ENCODE assay signal across 11 cellular contexts in genomic region chr4:72567036-72567435, GRCh38. TPM values are rescaled to one million over a fixed set of nuclear protein-coding genes. Genes with fewer than 3 reads are reported as not detected.
DNase-seq lines count a peak whose midpoint lies in the region; ATAC-seq and TF ChIP-seq lines count a peak whose summit lies in the region.
"Had no signal": no experiment of that assay in that cellular context is flagged by ENCODE, and none has a peak within 500 bp of the region (broad histone marks: within the 10 kb centered on the region; RNA-seq: fewer than 3 reads in every experiment).

No MANE protein-coding gene starts in this region.

- BruUV-seq in PC-3 (replicated peaks; lab: Mats Ljungman, UMichigan), result no TSS peak

- H3K27ac ChIP-seq in BLaER1 treated with 17β-estradiol and CSF1 and Interleukin-3, amounts not matched to agents 10 nM and 100 nM, result no peak overlapping the region
- H3K27ac ChIP-seq in PC-3 (ENCODE audit: low read length) (peak overlapping the region; percentile 77; the same call in 1 of the 2 replicates), neuronal stem cell (replicated peaks; ENCODE audit: low read length) (no peak overlapping the region)

- CTCF ChIA-PET in PC-3 (lab: Charles Lee), result interaction anchor here (0.6 to 1.6 kb wide), 3 partner anchors 9 to 88 kb away, joined by 3 to 8 read pairs (median 5); no protein-coding TSS in a partner anchor

- H2BK5ac ChIP-seq in neuronal stem cell (ENCODE audit: low read length), result no peak overlapping the region

- no peaks in the 10 kb centered on the region for H3K36me3 ChIP-seq in BLaER1 treated with 17β-estradiol and CSF1 and Interleukin-3, amounts not matched to agents 10 nM and 100 nM
- H3K36me3 ChIP-seq in PC-3 (ENCODE audit: low read depth, low read length) (no peaks in the 10 kb centered on the region), neuronal stem cell (replicated peaks in 1 of 2; ENCODE audit: control insufficient read depth in 2 of 2, insufficient read depth in 2 of 2, low read length in 2 of 2) (no peaks in the 10 kb centered on the region)

- no peak overlapping the region for H3K18ac ChIP-seq in neuronal stem cell (ENCODE audit: low read length)

- no peaks in the 10 kb centered on the region for H3K36me3 Mint-ChIP-seq in endothelial cell (ENCODE audit: low read depth, unreplicated experiment)

- H3K9me3 Mint-ChIP-seq in endothelial cell (ENCODE audit: unreplicated experiment), result no peaks in the 10 kb centered on the region
- H3K9me3 Mint-ChIP-seq: activated T-cell treated with anti-CD3 and anti-CD28 coated beads, Interleukin-2, amount 50 U/mL, for 4 hours had no signal

- peaks cover 10 to 27% (median 19%) of the 10 kb centered on the region in 10 experiments for H3K4me1 ChIP-seq in BLaER1 treated with 17β-estradiol and CSF1 and Interleukin-3, amounts not matched to agents 10 nM and 100 nM
- H3K4me1 ChIP-seq in PC-3 (ENCODE audit: insufficient read depth, low read length) (peaks cover 36% of the 10 kb centered on the region), neuronal stem cell (ENCODE audit: control insufficient read depth in 2 of 2, insufficient read depth in 1 of 2, low read depth in 1 of 2, low read length in 2 of 2) (peaks cover 1 to 10% of the 10 kb centered on the region in 2 donors)

- H3K4ac ChIP-seq in neuronal stem cell (ENCODE audit: low read length), result no peak overlapping the region

- H3K27ac Mint-ChIP-seq in endothelial cell (ENCODE audit: unreplicated experiment), result peak overlapping the region; percentile 87

- no peak overlapping the region for H2BK15ac ChIP-seq in neuronal stem cell (ENCODE audit: low read length)

- no peak overlapping the region for H2BK120ac ChIP-seq in neuronal stem cell (ENCODE audit: low read depth, low read length)

- no peak overlapping the region for H3K4me3 ChIP-seq in BLaER1 treated with 17β-estradiol and CSF1 and Interleukin-3, amounts not matched to agents 10 nM and 100 nM
- H3K4me3 ChIP-seq in PC-3 (ENCODE audit: low read length) (peak overlapping the region; percentile 92), neuronal stem cell (ENCODE audit: low read length in 2 of 2) (peak overlapping the region in 1 of 2 donors; percentile 63)

- H3K79me2 ChIP-seq in PC-3 (ENCODE audit: low read length), result no peaks in the 10 kb centered on the region

- no peak overlapping the region for H3K14ac ChIP-seq in neuronal stem cell (ENCODE audit: low read length)

- H2AK5ac ChIP-seq in neuronal stem cell (ENCODE audit: low read depth, low read length), result no peak overlapping the region

- H4K8ac ChIP-seq in neuronal stem cell (ENCODE audit: low read depth, low read length), result no peak overlapping the region

- no peaks in the 10 kb centered on the region for H3K27me3 Mint-ChIP-seq in endothelial cell (ENCODE audit: unreplicated experiment)

- H4K20me1 ChIP-seq in BLaER1 treated with 17β-estradiol and CSF1 and Interleukin-3, amounts not matched to agents 10 nM and 100 nM, result no peaks in the 10 kb centered on the region
- H4K20me1 ChIP-seq in PC-3 (ENCODE audit: low read length), result no peaks in the 10 kb centered on the region

- no peak for TF ChIP-seq CTCF in PC-3 (conservative IDR thresholded peaks at IDR 0.05; ENCODE audit: low read depth, low read length)
- TF ChIP-seq CTCF in endothelial cell (IDR thresholded peaks at IDR 0.05; ENCODE audit: unreplicated experiment), result no peak

- DNase-seq in PC-3 (no peak), endothelial cell (ENCODE audit: low spot score) (no peak), neuronal stem cell (ENCODE audit: low spot score) (no peak), NCI-H1105 treated with DMSO at 0.1 percent for 48 hours (lab: John Stamatoyannopoulos, UW) (no peak), 8988T (no peak), activated gamma-delta T cell (lab: John Stamatoyannopoulos, UW) (no peak)
- DNase-seq: activated T-cell treated with anti-CD3 and anti-CD28 coated beads, Interleukin-2, amount 50 U/mL, for 4 hours; central memory CD4-positive, alpha-beta T cell had no signal

- H3K4me1 Mint-ChIP-seq in endothelial cell (ENCODE audit: unreplicated experiment), result peaks cover 22% of the 10 kb centered on the region

- no peak overlapping the region for H2BK12ac ChIP-seq in neuronal stem cell (ENCODE audit: low read length)

- POLR2A ChIA-PET in PC-3 (lab: Charles Lee; ENCODE audit: unreplicated experiment), result no interaction called here

- H3K9me3 ChIP-seq in BLaER1 treated with 17β-estradiol and CSF1 and Interleukin-3, amounts not matched to agents 10 nM and 100 nM (replicated peaks in 1 of 11), result no peaks in the 10 kb centered on the region
- H3K9me3 ChIP-seq in PC-3 (ENCODE audit: low read length) (no peaks in the 10 kb centered on the region), neuronal stem cell (replicated peaks in 1 of 2; ENCODE audit: control insufficient read depth in 2 of 2, insufficient read depth in 1 of 2, low read depth in 1 of 2, low read length in 2 of 2) (no peaks in the 10 kb centered on the region)

- H3K23ac ChIP-seq in neuronal stem cell (ENCODE audit: low read depth, low read length, poor library complexity), result no peak overlapping the region

- H3K9ac ChIP-seq in BLaER1 treated with 17β-estradiol and CSF1 and Interleukin-3, amounts not matched to agents 10 nM and 100 nM, result no peak overlapping the region
- H3K9ac ChIP-seq in PC-3 (ENCODE audit: low read length) (peak overlapping the region; percentile 54), neuronal stem cell (ENCODE audit: low read depth, low read length, poor library complexity) (no peak overlapping the region)

- intact Hi-C loops in PC-3 (cut with micrococcal nuclease), result loop anchor here (1.0 to 2.0 kb wide), 3 partner anchors 62 to 247 kb away; no protein-coding TSS in a partner anchor

- H3K27me3 ChIP-seq in BLaER1 treated with 17β-estradiol and CSF1 and Interleukin-3, amounts not matched to agents 10 nM and 100 nM, result peaks cover 0 to 18% (median 9%) of the 10 kb centered on the region in 11 experiments; a peak in 11 of 22 replicates
- H3K27me3 ChIP-seq in PC-3 (ENCODE audit: low read length), result no peaks in the 10 kb centered on the region
- no peaks in the 10 kb centered on the region for H3K27me3 ChIP-seq in neuronal stem cell (ENCODE audit: control insufficient read depth in 3 of 3, insufficient read depth in 3 of 3, low read depth in 1 of 3, low read length in 3 of 3)
- H3K27me3 ChIP-seq: foreskin keratinocyte had no signal

- H3K79me1 ChIP-seq in neuronal stem cell (ENCODE audit: low read depth, low read length), result no peaks in the 10 kb centered on the region

- H2AFZ ChIP-seq in PC-3 (ENCODE audit: low read length), result peak overlapping the region; percentile 95
- peak overlapping the region; percentile 98 for H2AFZ ChIP-seq in neuronal stem cell (ENCODE audit: low read length)

- H3K4me3 Mint-ChIP-seq in endothelial cell (ENCODE audit: unreplicated experiment), result peak overlapping the region; percentile 92

- no CpG with 5 or more reads among the region's 1 CpG for WGBS in neuronal stem cell (ENCODE audit: extremely low coverage in 2 of 2, insufficient read length in 2 of 2, insufficient replicate concordance in 1 of 2), 2 donors

- H3F3A ChIP-seq in PC-3 (ENCODE audit: low read length, unreplicated experiment), result no peaks in the 10 kb centered on the region

- H3K4me2 ChIP-seq in BLaER1 treated with 17β-estradiol and CSF1 and Interleukin-3, amounts not matched to agents 10 nM and 100 nM, result peak overlapping the region; percentile 88 to 100 (median 99)
- H3K4me2 ChIP-seq in PC-3 (ENCODE audit: low read length), result peak overlapping the region; percentile 100
- H3K4me2 ChIP-seq in neuronal stem cell (ENCODE audit: insufficient read depth, low read length, poor library complexity, severe bottlenecking), result no peak overlapping the region

- ATAC-seq in PC-3 (no peak), HG03280 (IDR thresholded peaks at IDR 0.05; ENCODE audit: unreplicated experiment) (no peak)

- no peak overlapping the region for H4K91ac ChIP-seq in neuronal stem cell (ENCODE audit: low read depth, low read length, poor library complexity)

- no peaks in the 10 kb centered on the region for H3K9me2 ChIP-seq in PC-3 (replicated peaks; ENCODE audit: low read length)

RNA-seq across cellular contexts. Expression of gene ADAMTS3, which starts 2.0 kb away (rescaled TPM):
- total RNA-seq in PC-3 (2014; rRNA removed) (3.2 and 3.5 TPM in 2 replicates), endothelial cell (ENCODE audit: unreplicated experiment) (7.4 TPM)
- 0.64 TPM for polyA plus RNA-seq in neuronal stem cell (2013, experiment 1 of 2)
- polyA plus RNA-seq in neuronal stem cell (2013, experiment 2 of 2), result 0.57 TPM
